ENCODE assay signal across 7 cellular contexts in genomic region chr3:57864853-57865252, GRCh38.
DNase-seq lines count a peak whose midpoint lies in the region; ATAC-seq, FAIRE-seq and TF ChIP-seq lines count a peak whose summit lies in the region.

No MANE protein-coding gene starts in this region.

- H3T11ph ChIP-seq in H9 (ENCODE audit: low read length), result no peak overlapping the region

- no peak overlapping the region for H2BK5ac ChIP-seq in H9 (ENCODE audit: insufficient read length, low read length)

- no peak overlapping the region for H3K14ac ChIP-seq in H9 (ENCODE audit: insufficient read depth, low read length)

- H3K36me3 ChIP-seq in SJSA1 (peaks cover 30% of the 10 kb centered on the region), small intestine (ENCODE audit: control insufficient read depth in 2 of 2, insufficient read depth in 2 of 2, low read length in 2 of 2) (peaks cover 7 to 10% of the 10 kb centered on the region in 2 donors)

- H3K4me2 ChIP-seq in H9 (ENCODE audit: insufficient read depth, insufficient read length, low read length), result no peak overlapping the region

- no peak overlapping the region for H2BK12ac ChIP-seq in H9 (ENCODE audit: insufficient read length, low read depth, low read length)

- no CpG with 5 or more reads among the region's 1 CpG for WGBS in H9 (ENCODE audit: extremely low coverage, insufficient read length, low lambda C conversion rate)
- 15 to 31% (median 25%) methylated on average over 1 of the region's 1 CpG for WGBS in small intestine, 3 donors

- no peaks in the 10 kb centered on the region for H4K20me1 ChIP-seq in H9 (ENCODE audit: control insufficient read depth, insufficient read depth, insufficient read length)

- H3K56ac ChIP-seq in H9 (ENCODE audit: insufficient read length, low read depth, low read length), result no peak overlapping the region

- H3K27me3 ChIP-seq in H9 (ENCODE audit: insufficient read depth, low read length) (no peaks in the 10 kb centered on the region), SJSA1 (replicated peaks) (no peaks in the 10 kb centered on the region), small intestine (ENCODE audit: control insufficient read depth in 2 of 2, insufficient read depth in 2 of 2, low read length in 2 of 2) (no peaks in the 10 kb centered on the region)

- H3K9ac ChIP-seq in H9 (ENCODE audit: extremely low read depth, insufficient read length, low read length), result no peak overlapping the region

- no peak overlapping the region for H3K18ac ChIP-seq in H9 (ENCODE audit: insufficient read length, low read depth, low read length)

- no peaks in the 10 kb centered on the region for H3K79me1 ChIP-seq in H9 (ENCODE audit: insufficient read depth, low read depth, low read length, poor library complexity, severe bottlenecking)

- peaks cover 5 to 6% of the 10 kb centered on the region in 2 experiments for H3K4me1 Mint-ChIP-seq in H9

- no peak overlapping the region for H4K8ac ChIP-seq in H9 (replicated peaks; ENCODE audit: insufficient read length, low read depth, low read length)

- H3K4me3 ChIP-seq in SJSA1, result no peak overlapping the region
- no peak overlapping the region for H3K4me3 ChIP-seq in fibroblast of the aortic adventitia (ENCODE audit: low read depth, low read length)
- H3K4me3 ChIP-seq in small intestine (ENCODE audit: low read depth in 1 of 2, low read length in 2 of 2), result no peak overlapping the region

- H3K36me3 Mint-ChIP-seq in H9 (ENCODE audit: insufficient read depth in 1 of 3, low read depth in 3 of 3), result peaks cover 5 to 43% (median 31%) of the 10 kb centered on the region in 3 experiments; a peak in 6 of 7 replicates

- no peaks in the 10 kb centered on the region for H3K4me1 ChIP-seq in H9 (ENCODE audit: insufficient read depth, low read length)
- H3K4me1 ChIP-seq in SJSA1 (replicated peaks), result no peaks in the 10 kb centered on the region
- no peaks in the 10 kb centered on the region for H3K4me1 ChIP-seq in small intestine (ENCODE audit: control insufficient read depth in 2 of 2, insufficient read depth in 1 of 2, low read depth in 1 of 2, low read length in 1 of 2)

- DNase-seq in H9 (no peak), SJSA1 (ENCODE audit: low read depth in 1 of 2, low spot score in 2 of 2) (peak in 1 of 2 experiments; percentile 37), fibroblast of the aortic adventitia (ENCODE audit: low read depth) (peak; percentile 61), small intestine (no peak), UCSD-AML1 (lab: John Stamatoyannopoulos, UW; ENCODE audit: unreplicated experiment) (no peak)

- peak; percentile 57 for FAIRE-seq in small intestine (lab: Jason Lieb, UNC)

- no peak overlapping the region for H2BK20ac ChIP-seq in H9 (ENCODE audit: low read depth, low read length, poor library complexity, severe bottlenecking)

- no peaks in the 10 kb centered on the region for H3K27me3 Mint-ChIP-seq in H9 (ENCODE audit: low read depth)

- H4K91ac ChIP-seq in H9 (ENCODE audit: insufficient read length, low read depth, low read length), result no peak overlapping the region

- no peak overlapping the region for H3K23ac ChIP-seq in H9 (ENCODE audit: insufficient read length, low read depth, low read length)

- TF ChIP-seq CTCF in H9 (conservative IDR thresholded peaks at IDR 0.05) (peak; percentile 56), fibroblast of the aortic adventitia (IDR thresholded peaks at IDR 0.05; ENCODE audit: insufficient read depth, low read length) (peak; percentile 56)

- no peak overlapping the region for H2BK15ac ChIP-seq in H9 (ENCODE audit: low read depth, low read length)

- H4K5ac ChIP-seq in H9 (ENCODE audit: insufficient read length, low read depth, low read length), result no peak overlapping the region

- no peak overlapping the region for H2AK5ac ChIP-seq in H9 (ENCODE audit: insufficient read length, low read length)

- H2AFZ ChIP-seq in H9 (ENCODE audit: low read length), result no peak overlapping the region

- no peak overlapping the region for H2BK120ac ChIP-seq in H9 (ENCODE audit: low read depth, low read length, poor library complexity, severe bottlenecking)

- H3K9me3 Mint-ChIP-seq in H9, result no peaks in the 10 kb centered on the region

- H3K27ac ChIP-seq in H9 (ENCODE audit: insufficient read length, low read depth, low read length) (no peak overlapping the region), SJSA1 (0 out of 2 replicates have a peak overlapping the region, but pooled peaks have one; percentile 6), small intestine (ENCODE audit: low read depth in 1 of 2, low read length in 1 of 2) (no peak overlapping the region)

- no peak for ATAC-seq in HG02678 (IDR thresholded peaks at IDR 0.05; ENCODE audit: unreplicated experiment)
- no peak for ATAC-seq in HG03095 (IDR thresholded peaks at IDR 0.05; ENCODE audit: unreplicated experiment)

- H3K4ac ChIP-seq in H9 (ENCODE audit: low read depth, low read length), result no peak overlapping the region

- H3K4me3 Mint-ChIP-seq in H9, result no peak overlapping the region

- no peaks in the 10 kb centered on the region for H3K79me2 ChIP-seq in H9 (ENCODE audit: insufficient read depth, low read length)

- no peaks in the 10 kb centered on the region for H3K9me3 ChIP-seq in H9 (ENCODE audit: control insufficient read depth, low read depth, low read length)
- H3K9me3 ChIP-seq in SJSA1 (replicated peaks), result no peaks in the 10 kb centered on the region
- H3K9me3 ChIP-seq in small intestine (ENCODE audit: control insufficient read depth, low read depth), result no peaks in the 10 kb centered on the region

- no peaks in the 10 kb centered on the region for H3K23me2 ChIP-seq in H9 (ENCODE audit: insufficient read length, low read depth, low read length, poor library complexity, severe bottlenecking)

- no peak overlapping the region for H3K27ac Mint-ChIP-seq in H9
